ENCODE assay signal across 20 cellular contexts in the genomic region with DNA sequence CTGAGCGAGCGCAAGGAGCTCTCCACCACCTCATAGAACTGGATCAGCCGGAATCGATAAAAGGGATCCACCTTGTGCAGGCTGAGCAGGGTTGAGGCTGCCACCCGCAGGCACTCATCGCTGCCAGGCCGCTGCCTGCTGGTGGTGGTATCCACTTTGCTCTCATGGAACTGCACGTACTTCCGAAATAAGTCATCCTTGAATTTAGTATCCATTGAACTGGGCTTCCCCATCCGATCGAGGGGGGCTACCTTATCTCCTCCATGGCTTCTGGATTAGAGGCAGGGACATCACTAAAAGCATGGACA.
"Had no signal": no experiment of that assay in that cellular context is flagged by ENCODE, and none has a peak within 500 bp of the region (broad histone marks: within the 10 kb centered on the region; RNA-seq: fewer than 3 reads in every experiment).

No MANE protein-coding gene starts in this region.

- H3K27ac ChIP-seq: esophagus muscularis mucosa, parathyroid adenoma, tibial artery, vagina had no signal

- H3K4me3 ChIP-seq: esophagus muscularis mucosa, gastroesophageal sphincter, lung, tibial artery, upper lobe of left lung, vagina had no signal

- H3K9me3 ChIP-seq: esophagus muscularis mucosa, gastroesophageal sphincter, tibial artery, upper lobe of left lung, vagina had no signal

- H3K9me3 Mint-ChIP-seq: nephron had no signal

- ATAC-seq: gastroesophageal sphincter; sciatic nerve; stimulated activated naive CD8-positive, alpha-beta T cell treated with anti-CD3 and anti-CD28 coated beads, Interleukin-15, Interleukin-2, amounts not matched to agents 100 U/mL and 50 U/mL, for 24 hours had no signal

- DNase-seq: cortex of kidney; effector memory CD4-positive, alpha-beta T cell; glutamatergic neuron; kidney; left cardiac atrium; left ventricle myocardium superior; mesenchymal stem cell; midbrain; stimulated activated CD4-positive, alpha-beta T cell treated with anti-CD3 and anti-CD28 coated beads, Interleukin-2, amount 100 ng/mL, for 24 hours; stimulated activated naive CD8-positive, alpha-beta T cell treated with anti-CD3 and anti-CD28 coated beads, Interleukin-15, Interleukin-2, amounts not matched to agents 100 U/mL and 50 U/mL, for 24 hours; upper lobe of left lung had no signal

- H3K27ac Mint-ChIP-seq: nephron had no signal

- H3K27me3 ChIP-seq: esophagus muscularis mucosa, gastroesophageal sphincter, tibial artery, upper lobe of left lung, vagina had no signal

- H2AFZ ChIP-seq: parathyroid adenoma had no signal

- H3K9ac ChIP-seq: parathyroid adenoma had no signal

- FAIRE-seq: endometrium, kidney had no signal
